Comparison of ENCODE assay signal across 8 cellular contexts in genomic region chr7:100546129-100546867, GRCh38. TPM values are rescaled to one million over a fixed set of nuclear protein-coding genes. Genes with fewer than 3 reads are reported as not detected.
DNase-seq lines count a peak whose midpoint lies in the region; ATAC-seq and TF ChIP-seq lines count a peak whose summit lies in the region.

No MANE protein-coding gene starts in this region.

- no peak for TF ChIP-seq POLR2A in HCT116 (IDR thresholded peaks at IDR 0.05; ENCODE audit: borderline replicate concordance, extremely low read depth, insufficient read depth, insufficient read length)

- H3K4me3 ChIP-seq in HCT116 (replicated peaks in 1 of 2; ENCODE audit: low read depth in 1 of 2, low read length in 2 of 2): peak overlapping the region in 1 of 2 experiments; percentile 38; a peak in 2 of 4 replicates

- H3K4me2 ChIP-seq in HCT116 (ENCODE audit: low read length): peak overlapping the region; percentile 79

- H3K9ac ChIP-seq in HCT116 (ENCODE audit: low read length): peak overlapping the region; percentile 61

- peaks cover 50 to 56% of the 10 kb centered on the region in 2 experiments for H3K4me1 ChIP-seq in HCT116 (ENCODE audit: control insufficient read depth in 1 of 2, insufficient read depth in 2 of 2, low read length in 2 of 2)

- no peak for TF ChIP-seq CTCF in HCT116 (IDR thresholded peaks at IDR 0.05 in 2 of 3, conservative IDR thresholded peaks at IDR 0.05 in 1 of 3; ENCODE audit: borderline replicate concordance in 1 of 3, insufficient read depth in 1 of 3, low read depth in 2 of 3, low read length in 2 of 3)

- H3K9me3 Mint-ChIP-seq in activated T-helper 1 cell treated with anti-CD3 and anti-CD28 coated beads, Interleukin-12 subunit alpha, Interleukin-12 subunit beta, Interleukin-2, Interleukin-4 antibody, amounts not matched to agents 30 ng/mL and 10 ng/mL and 1 ng/mL, durations not matched to agents 14 hours and 24 hours and 36 hours: no peaks in the 10 kb centered on the region

- peaks cover 15% of the 10 kb centered on the region; the same call in 1 of the 2 replicates for H3K79me2 ChIP-seq in HCT116 (ENCODE audit: insufficient read depth, low read length)

- no peaks in the 10 kb centered on the region for H3K9me2 ChIP-seq in HCT116 (ENCODE audit: insufficient read depth)

- no peaks in the 10 kb centered on the region for H3K27me3 ChIP-seq in HCT116 (ENCODE audit: insufficient read depth, low read length)

- H2AFZ ChIP-seq in HCT116 (ENCODE audit: low read depth, low read length, poor library complexity, severe bottlenecking): no peak overlapping the region

- no TSS peak for BruUV-seq in HCT116 (replicated peaks; lab: Mats Ljungman, UMichigan)

- RAD21 ChIA-PET in HCT116 (lab: Charles Lee; ENCODE audit: low non-redundant PET in 1 of 2, low total read pairs in 2 of 2, uncharacterized antibody in 2 of 2, unreplicated experiment in 2 of 2): no interaction called here

- intact Hi-C loops in HCT116 (cut with micrococcal nuclease): no loop called here
- intact Hi-C loops in activated T-helper 1 cell treated with anti-CD3 and anti-CD28 coated beads, Interleukin-12 subunit alpha, Interleukin-12 subunit beta, Interleukin-2, Interleukin-4 antibody, amounts not matched to agents 30 ng/mL and 10 ng/mL and 1 ng/mL, durations not matched to agents 14 hours and 24 hours and 36 hours (cut with micrococcal nuclease): loop anchor here (1.0 kb wide), 1 partner anchor 8 kb away; no protein-coding TSS in a partner anchor

- ATAC-seq in HCT116 (peak; percentile 45), GM21576 (IDR thresholded peaks at IDR 0.05; ENCODE audit: unreplicated experiment) (no peak), HG03460 (IDR thresholded peaks at IDR 0.05; ENCODE audit: unreplicated experiment) (no peak)

- DNase-seq in COR-L47 (lab: John Stamatoyannopoulos, UW) (peak; percentile 44), HCT116 (ENCODE audit: low read depth, low spot score) (no peak), kidney glomerular epithelial cell (lab: John Stamatoyannopoulos, UW) (peak; percentile 42), T-helper 9 cell (no peak)
- DNase-seq in activated T-helper 1 cell treated with anti-CD3 and anti-CD28 coated beads, Interleukin-12 subunit alpha, Interleukin-12 subunit beta, Interleukin-2, Interleukin-4 antibody, amounts not matched to agents 30 ng/mL and 10 ng/mL and 1 ng/mL, durations not matched to agents 14 hours and 24 hours and 36 hours (ENCODE audit: low spot score): no peak

- H3K36me3 Mint-ChIP-seq in activated T-helper 1 cell treated with anti-CD3 and anti-CD28 coated beads, Interleukin-12 subunit alpha, Interleukin-12 subunit beta, Interleukin-2, Interleukin-4 antibody, amounts not matched to agents 30 ng/mL and 10 ng/mL and 1 ng/mL, durations not matched to agents 14 hours and 24 hours and 36 hours (ENCODE audit: low read depth): peaks cover 51% of the 10 kb centered on the region

- H3K27ac ChIP-seq in HCT116 (ENCODE audit: low read depth, low read length) (peak overlapping the region; percentile 95), temporal lobe (ENCODE audit: low read depth, low read length) (peak overlapping the region; percentile 73)

- H3K36me3 ChIP-seq in HCT116 (ENCODE audit: control insufficient read depth in 1 of 2, insufficient read depth in 2 of 2, low read length in 2 of 2): peaks cover 0 to 2% of the 10 kb centered on the region in 2 experiments; a peak in 1 of 4 replicates

- no peak for TF ChIP-seq RAD21 in HCT116 (IDR thresholded peaks at IDR 0.05; ENCODE audit: low read depth)

- POLR2A ChIA-PET in HCT116 (lab: Charles Lee): interaction anchor here (0.7 to 1.7 kb wide), 2 partner anchors 40 to 44 kb away, joined by 3 to 10 read pairs; partner anchors contain the start of genes FBXO24 and LRCH4

- no peaks in the 10 kb centered on the region for H4K20me1 ChIP-seq in HCT116 (ENCODE audit: insufficient read depth)

- CTCF ChIA-PET in HCT116 (lab: Charles Lee): interaction anchor here (0.9 to 1.3 kb wide), 4 partner anchors 11 to 77 kb away, joined by 3 to 10 read pairs (median 4); no protein-coding TSS in a partner anchor

- no peaks in the 10 kb centered on the region for H3K27me3 Mint-ChIP-seq in activated T-helper 1 cell treated with anti-CD3 and anti-CD28 coated beads, Interleukin-12 subunit alpha, Interleukin-12 subunit beta, Interleukin-2, Interleukin-4 antibody, amounts not matched to agents 30 ng/mL and 10 ng/mL and 1 ng/mL, durations not matched to agents 14 hours and 24 hours and 36 hours (ENCODE audit: insufficient read depth)

- peak overlapping the region; percentile 100 for H3K27ac Mint-ChIP-seq in activated T-helper 1 cell treated with anti-CD3 and anti-CD28 coated beads, Interleukin-12 subunit alpha, Interleukin-12 subunit beta, Interleukin-2, Interleukin-4 antibody, amounts not matched to agents 30 ng/mL and 10 ng/mL and 1 ng/mL, durations not matched to agents 14 hours and 24 hours and 36 hours

- peak overlapping the region; percentile 80 for H3K4me3 Mint-ChIP-seq in activated T-helper 1 cell treated with anti-CD3 and anti-CD28 coated beads, Interleukin-12 subunit alpha, Interleukin-12 subunit beta, Interleukin-2, Interleukin-4 antibody, amounts not matched to agents 30 ng/mL and 10 ng/mL and 1 ng/mL, durations not matched to agents 14 hours and 24 hours and 36 hours

- no peaks in the 10 kb centered on the region for H3K9me3 ChIP-seq in HCT116 (ENCODE audit: control insufficient read depth in 1 of 2, insufficient read depth in 1 of 2, low read depth in 1 of 2, low read length in 2 of 2)

- H3K4me1 Mint-ChIP-seq in activated T-helper 1 cell treated with anti-CD3 and anti-CD28 coated beads, Interleukin-12 subunit alpha, Interleukin-12 subunit beta, Interleukin-2, Interleukin-4 antibody, amounts not matched to agents 30 ng/mL and 10 ng/mL and 1 ng/mL, durations not matched to agents 14 hours and 24 hours and 36 hours (ENCODE audit: low read depth): peaks cover 94% of the 10 kb centered on the region

TF ChIP-seq in HCT116, 20 proteins besides CTCF, POLR2A, EP300 and RAD21:
- TF ChIP-seq FOSL1 (IDR thresholded peaks at IDR 0.05; ENCODE audit: low read depth): no peak
- no peak for TF ChIP-seq JUND (IDR thresholded peaks at IDR 0.05)
- TF ChIP-seq EZH2phosphoT487 (IDR thresholded peaks at IDR 0.05; ENCODE audit: borderline replicate concordance): no peak
- no peak for TF ChIP-seq MAX (IDR thresholded peaks at IDR 0.05)
- TF ChIP-seq SP1 (IDR thresholded peaks at IDR 0.05; ENCODE audit: low read depth): no peak
- TF ChIP-seq CEBPB (IDR thresholded peaks at IDR 0.05; ENCODE audit: low read depth): no peak
- TF ChIP-seq ELF1 (IDR thresholded peaks at IDR 0.05; ENCODE audit: borderline replicate concordance, low read depth): no peak
- TF ChIP-seq CBX3 (IDR thresholded peaks at IDR 0.05; ENCODE audit: low read depth): no peak
- no peak for TF ChIP-seq SIN3A (IDR thresholded peaks at IDR 0.05; ENCODE audit: low read depth)
- TF ChIP-seq TCF7L2 (IDR thresholded peaks at IDR 0.05; ENCODE audit: borderline replicate concordance, extremely low read depth, insufficient read depth, insufficient read length): no peak

RNA-seq across cellular contexts. Expression of gene AGFG2, which starts 7.3 kb away (rescaled TPM):
- 14.0 TPM for total RNA-seq in HCT116 (2021; ENCODE audit: unreplicated experiment)
- polyA plus RNA-seq in HCT116 (2012): 7.8 and 9.2 TPM in 2 replicates
- 113 and 124 TPM in 2 replicates for total RNA-seq in activated T-helper 1 cell treated with anti-CD3 and anti-CD28 coated beads, Interleukin-12 subunit alpha, Interleukin-12 subunit beta, Interleukin-2, Interleukin-4 antibody, amounts not matched to agents 30 ng/mL and 10 ng/mL and 1 ng/mL, durations not matched to agents 14 hours and 24 hours and 36 hours
- total RNA-seq in temporal lobe: 2.0 TPM

RNA-seq across cellular contexts. Expression of gene SAP25, which starts 27.4 kb away (rescaled TPM):
- total RNA-seq in HCT116 (2021; ENCODE audit: unreplicated experiment) (4.4 TPM), temporal lobe (0.25 TPM)
- polyA plus RNA-seq in HCT116 (2012): 2.9 and 3.0 TPM in 2 replicates
- 9.1 and 11.2 TPM in 2 replicates for total RNA-seq in activated T-helper 1 cell treated with anti-CD3 and anti-CD28 coated beads, Interleukin-12 subunit alpha, Interleukin-12 subunit beta, Interleukin-2, Interleukin-4 antibody, amounts not matched to agents 30 ng/mL and 10 ng/mL and 1 ng/mL, durations not matched to agents 14 hours and 24 hours and 36 hours

RNA-seq across cellular contexts. Expression of gene LRCH4, which starts 39.6 kb away (rescaled TPM):
- 47.9 TPM for total RNA-seq in HCT116 (2021; ENCODE audit: unreplicated experiment)
- polyA plus RNA-seq in HCT116 (2012): 33.3 and 36.1 TPM in 2 replicates
- total RNA-seq in activated T-helper 1 cell treated with anti-CD3 and anti-CD28 coated beads, Interleukin-12 subunit alpha, Interleukin-12 subunit beta, Interleukin-2, Interleukin-4 antibody, amounts not matched to agents 30 ng/mL and 10 ng/mL and 1 ng/mL, durations not matched to agents 14 hours and 24 hours and 36 hours: 104 and 107 TPM in 2 replicates
- 4.9 TPM for total RNA-seq in temporal lobe

RNA-seq across cellular contexts. Expression of gene FBXO24, which starts 39.8 kb away (rescaled TPM):
- total RNA-seq in HCT116 (2021; ENCODE audit: unreplicated experiment) (2.1 TPM), temporal lobe (not detected)
- polyA plus RNA-seq in HCT116 (2012): 1.8 and 2.1 TPM in 2 replicates
- total RNA-seq in activated T-helper 1 cell treated with anti-CD3 and anti-CD28 coated beads, Interleukin-12 subunit alpha, Interleukin-12 subunit beta, Interleukin-2, Interleukin-4 antibody, amounts not matched to agents 30 ng/mL and 10 ng/mL and 1 ng/mL, durations not matched to agents 14 hours and 24 hours and 36 hours: 0.27 and 0.41 TPM in 2 replicates

RNA-seq across cellular contexts. Expression of gene PCOLCE, which starts 55.9 kb away (rescaled TPM):
- total RNA-seq in HCT116 (2021; ENCODE audit: unreplicated experiment): 12.4 TPM
- 12.0 and 16.8 TPM in 2 replicates for polyA plus RNA-seq in HCT116 (2012)
- total RNA-seq in activated T-helper 1 cell treated with anti-CD3 and anti-CD28 coated beads, Interleukin-12 subunit alpha, Interleukin-12 subunit beta, Interleukin-2, Interleukin-4 antibody, amounts not matched to agents 30 ng/mL and 10 ng/mL and 1 ng/mL, durations not matched to agents 14 hours and 24 hours and 36 hours: 4.3 and 4.7 TPM in 2 replicates
- 6.9 TPM for total RNA-seq in temporal lobe

Comparison
In these comparisons a context has a peak if more than half of its experiments do, and no peak if none do; other contexts are left out.
1. DNase-seq: peak in COR-L47 (single experiment) and kidney glomerular epithelial cell (single experiment); none in HCT116 (single experiment), activated T-helper 1 cell treated with anti-CD3 and anti-CD28 coated beads, Interleukin-12 subunit alpha, Interleukin-12 subunit beta, Interleukin-2, Interleukin-4 antibody, amounts not matched to agents 30 ng/mL and 10 ng/mL and 1 ng/mL, durations not matched to agents 14 hours and 24 hours and 36 hours (single experiment) and T-helper 9 cell (single experiment).